8 cellular contexts compared by ENCODE assay signal in the genomic region with DNA sequence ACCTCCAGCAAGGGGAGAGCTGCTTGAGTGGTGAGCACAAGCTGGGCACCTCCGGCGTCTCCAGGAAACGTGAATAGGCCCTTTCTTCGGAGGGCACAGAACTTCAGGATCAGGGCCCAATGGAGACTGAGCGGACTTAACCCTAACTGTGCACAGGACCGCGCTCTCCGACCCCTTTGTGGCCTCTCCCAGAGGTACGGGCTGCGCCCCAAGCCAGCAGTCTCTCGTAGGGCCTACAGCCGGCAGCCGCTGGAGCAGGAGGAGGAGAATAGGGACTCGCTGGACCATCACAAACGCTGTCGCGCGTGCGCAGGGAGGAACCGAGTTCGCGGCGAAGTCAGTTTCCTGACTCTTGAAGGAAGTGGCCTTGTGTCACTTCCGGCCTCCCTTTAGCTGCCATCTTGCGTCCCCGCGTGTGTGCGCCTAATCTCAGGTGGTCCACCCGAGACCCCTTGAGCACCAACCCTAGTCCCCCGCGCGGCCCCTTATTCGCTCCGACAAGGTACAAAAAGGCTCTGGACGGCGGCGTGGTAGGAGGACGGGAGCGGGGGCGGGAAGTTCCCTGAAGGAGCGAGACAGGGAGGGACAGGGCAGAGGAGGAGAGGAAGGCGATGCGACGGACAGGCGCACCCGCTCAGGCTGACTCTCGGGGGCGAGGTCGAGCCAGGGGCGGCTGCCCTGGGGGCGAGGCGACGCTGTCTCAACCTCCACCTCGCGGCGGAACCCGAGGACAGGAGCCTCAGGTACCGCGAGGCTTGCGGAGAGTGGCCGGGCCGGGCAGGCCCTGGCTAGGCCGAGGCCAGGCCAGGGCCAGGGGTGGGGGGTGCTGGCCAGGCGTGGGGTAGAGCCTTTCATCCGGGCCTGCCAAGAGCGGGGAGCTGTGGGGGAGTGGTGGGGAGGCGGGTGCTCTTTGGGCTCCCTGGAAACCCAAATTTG. TPM values are rescaled to one million over a fixed set of nuclear protein-coding genes. Genes with fewer than 3 reads are reported as not detected.
A peak's percentile ranks its signal among the peaks of the same experiment; 100 is the strongest.
DNase-seq lines count a peak whose midpoint lies in the region; ATAC-seq, FAIRE-seq and TF ChIP-seq lines count a peak whose summit lies in the region.

A gene (plus strand): TSS at position 386 of the 936 bp plus-strand sequence. CDS start 226 bp downstream, at position 612.

- H3K27me3 ChIP-seq in left ventricle myocardium inferior (ENCODE audit: low read depth), result no peaks in the 10 kb centered on the region
- H3K27me3 ChIP-seq in prostate gland (replicated peaks; ENCODE audit: insufficient read depth), result no peaks in the 10 kb centered on the region

- peak; percentile 96 for TF ChIP-seq POLR2A in GM12892 (IDR thresholded peaks at IDR 0.05; ENCODE audit: low read depth, low read length)
- peak; percentile 65 for TF ChIP-seq POLR2A in prostate gland (IDR thresholded peaks at IDR 0.05)

- peak; percentile 96 for ATAC-seq in HG02852 (IDR thresholded peaks at IDR 0.05; ENCODE audit: unreplicated experiment)

- no peaks in the 10 kb centered on the region for H3K9me3 ChIP-seq in left ventricle myocardium inferior (replicated peaks)
- H3K9me3 ChIP-seq in prostate gland, result no peaks in the 10 kb centered on the region

- WGBS in prostate gland, result under 1% methylated on average over 59 of the region's 67 CpGs
- whole genome bisulfite sequencing in urinary bladder, result under 1% methylated on average over 67 of the region's 67 CpGs

- peaks cover 41% of the 10 kb centered on the region for H3K4me1 ChIP-seq in left ventricle myocardium inferior
- H3K4me1 ChIP-seq in prostate gland (replicated peaks), result no peaks in the 10 kb centered on the region
- no peaks in the 10 kb centered on the region for H3K4me1 ChIP-seq in urinary bladder (ENCODE audit: insufficient read depth)

- peak; percentile 95 for FAIRE-seq in GM12892 (lab: Jason Lieb, UNC)

- H3K4me3 ChIP-seq in left ventricle myocardium inferior (peak within 1 kb of the TSS; percentile 93), prostate gland (peak within 1 kb of the TSS; percentile 93 to 98), urinary bladder (ENCODE audit: low read depth, low read length) (peak within 1 kb of the TSS; percentile 96)

- DNase-seq in GM12892 (ENCODE audit: insufficient read length) (peak; percentile 77), NCI-H146 (lab: John Stamatoyannopoulos, UW) (peak; percentile 97), T-helper 1 cell (peak; percentile 86 to 95 (median 88)), amniotic epithelial cell (ENCODE audit: low read depth) (peak; percentile 96), left ventricle myocardium inferior (peak; percentile 95), prostate gland (ENCODE audit: low spot score) (peak; percentile 96)

- H3K27ac ChIP-seq in left ventricle myocardium inferior (replicated peaks) (peak within 1 kb of the TSS; percentile 91), prostate gland (peak within 1 kb of the TSS; percentile 89 to 95), urinary bladder (ENCODE audit: low read depth) (peak within 1 kb of the TSS; percentile 95)

- TF ChIP-seq CTCF in left ventricle myocardium inferior (IDR thresholded peaks at IDR 0.05; ENCODE audit: borderline replicate concordance), result no peak
- TF ChIP-seq CTCF in prostate gland (IDR thresholded peaks at IDR 0.05), result no peak

- intact Hi-C loops in left ventricle myocardium inferior (cut with micrococcal nuclease), result no loop called here
- intact Hi-C loops in prostate gland (cut with DNase I), result no loop called here

- peaks cover 34% of the 10 kb centered on the region for H3K36me3 ChIP-seq in left ventricle myocardium inferior
- peaks cover 2 to 7% of the 10 kb centered on the region in 2 donors for H3K36me3 ChIP-seq in prostate gland
- peaks cover 10% of the 10 kb centered on the region for H3K36me3 ChIP-seq in urinary bladder (ENCODE audit: insufficient read depth)

RNA-seq across cellular contexts. Expression of the gene that starts here (rescaled TPM):
- polyA plus RNA-seq in GM12892 (2012; ENCODE audit: missing spikeins), result 1,189 TPM
- total RNA-seq in left ventricle myocardium inferior (386 TPM), prostate gland (100 to 1,000 TPM; 363 to 598 TPM), urinary bladder (324 TPM)
- polyA plus RNA-seq in urinary bladder, result 712 TPM

Comparison
In these comparisons a context has a peak if more than half of its experiments do, and no peak if none do; other contexts are left out.
1. Peak in every context shown above with its lines: DNase-seq, ATAC-seq, H3K4me3 ChIP-seq and H3K27ac ChIP-seq.